ENCODE assay signal across 8 cellular contexts in the genomic region with DNA sequence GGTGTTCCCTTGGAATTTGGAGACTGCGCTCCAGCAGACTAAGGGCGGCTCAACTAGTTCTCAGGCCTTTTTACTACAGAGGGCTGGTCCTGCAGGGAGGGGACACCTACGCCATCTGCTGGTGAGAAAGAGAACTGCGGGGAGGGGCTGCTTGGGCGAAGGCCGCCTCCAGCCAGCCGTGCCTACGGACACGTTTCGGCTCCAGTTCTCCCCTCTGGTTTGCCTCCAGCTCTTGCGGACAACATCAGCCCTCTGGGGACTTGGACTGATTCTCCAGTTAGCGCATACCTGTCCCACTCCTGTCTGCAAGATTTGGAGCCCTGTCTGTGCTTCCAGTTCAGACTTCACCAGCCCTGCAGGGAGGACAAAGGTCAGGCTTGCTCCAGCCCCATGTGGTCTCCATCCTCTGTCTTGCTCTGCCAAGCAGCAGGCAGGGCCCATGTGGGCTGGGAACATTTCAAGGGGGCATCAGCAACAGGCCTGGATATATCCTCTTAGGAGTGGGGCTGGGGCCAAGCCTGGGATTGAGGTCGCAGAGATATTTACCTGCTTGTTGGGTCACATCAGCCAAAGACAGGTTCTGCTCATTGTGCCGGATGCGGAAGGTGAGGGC. TPM values are rescaled to one million over a fixed set of nuclear protein-coding genes. Genes with fewer than 3 reads are reported as not detected.
DNase-seq lines count a peak whose midpoint lies in the region; ATAC-seq and TF ChIP-seq lines count a peak whose summit lies in the region.

No MANE protein-coding gene starts in this region.

- H3K9me3 Mint-ChIP-seq in CD8-positive, alpha-beta memory T cell: no peaks in the 10 kb centered on the region
- no peaks in the 10 kb centered on the region for H3K9me3 Mint-ChIP-seq in activated T-helper 17 cell treated with anti-CD3 and anti-CD28 coated beads, Interleukin-2, amount 50 U/mL, for 72 hours

- CTCF ChIA-PET in CD8-positive, alpha-beta memory T cell (lab: Charles Lee): interaction anchor here (0.6 to 5.6 kb wide), 18 partner anchors 10 to 254 kb away, joined by 3 to 132 read pairs (median 4); a partner anchor contains a TSS

- H3K27ac Mint-ChIP-seq in CD8-positive, alpha-beta memory T cell: peak overlapping the region in 3 of 8 donors; percentile 17 to 43 (median 33)
- peak overlapping the region; percentile 90 for H3K27ac Mint-ChIP-seq in activated T-helper 17 cell treated with anti-CD3 and anti-CD28 coated beads, Interleukin-2, amount 50 U/mL, for 72 hours

- POLR2A ChIA-PET in CD8-positive, alpha-beta memory T cell (lab: Charles Lee): no interaction called here

- H3K36me3 ChIP-seq in CD8-positive, alpha-beta memory T cell (ENCODE audit: insufficient read depth, low read length): no peaks in the 10 kb centered on the region
- H3K36me3 ChIP-seq in testis (ENCODE audit: low read depth, missing control alignments): no peaks in the 10 kb centered on the region

- 0 out of 2 replicates have a peak, but pooled peaks have one; percentile 27 for TF ChIP-seq POLR2A in Raji (IDR thresholded peaks at IDR 0.05; ENCODE audit: insufficient read depth, low read depth, low read length)
- TF ChIP-seq POLR2A in testis (IDR thresholded peaks at IDR 0.05): no peak

- H3K9me3 ChIP-seq in CD8-positive, alpha-beta memory T cell (ENCODE audit: low read length): no peaks in the 10 kb centered on the region
- H3K9me3 ChIP-seq in testis: no peaks in the 10 kb centered on the region

- no peak overlapping the region for H3K27ac ChIP-seq in CD8-positive, alpha-beta memory T cell (ENCODE audit: low read depth, low read length)
- no peak overlapping the region for H3K27ac ChIP-seq in testis

- peaks cover 4% of the 10 kb centered on the region for H3K27me3 ChIP-seq in CD8-positive, alpha-beta memory T cell (ENCODE audit: insufficient read depth, low read length, poor library complexity, severe bottlenecking)
- H3K27me3 ChIP-seq in testis: no peaks in the 10 kb centered on the region

- no peaks in the 10 kb centered on the region for H3K36me3 Mint-ChIP-seq in CD8-positive, alpha-beta memory T cell
- H3K36me3 Mint-ChIP-seq in activated T-helper 17 cell treated with anti-CD3 and anti-CD28 coated beads, Interleukin-2, amount 50 U/mL, for 72 hours (ENCODE audit: low read depth): no peaks in the 10 kb centered on the region

- 15 to 25% methylated on average over 10 to 15 of the region's 15 CpGs for WGBS in testis, 2 donors

- H3K4me3 Mint-ChIP-seq in CD8-positive, alpha-beta memory T cell: no peak overlapping the region
- peak overlapping the region; percentile 86 for H3K4me3 Mint-ChIP-seq in activated T-helper 17 cell treated with anti-CD3 and anti-CD28 coated beads, Interleukin-2, amount 50 U/mL, for 72 hours

- H3K4me1 ChIP-seq in CD8-positive, alpha-beta memory T cell (ENCODE audit: insufficient read depth, low read length): peaks cover 22% of the 10 kb centered on the region
- peaks cover 6% of the 10 kb centered on the region for H3K4me1 ChIP-seq in testis

- no peak overlapping the region for H3K4me3 ChIP-seq in CD8-positive, alpha-beta memory T cell (ENCODE audit: low read length)
- H3K4me3 ChIP-seq in foreskin fibroblast (ENCODE audit: low read depth in 1 of 2, low read length in 2 of 2) (no peak overlapping the region), testis (no peak overlapping the region)

- peaks cover 25 to 35% of the 10 kb centered on the region in 2 donors for H3K27me3 Mint-ChIP-seq in CD8-positive, alpha-beta memory T cell
- peaks cover 21% of the 10 kb centered on the region for H3K27me3 Mint-ChIP-seq in activated T-helper 17 cell treated with anti-CD3 and anti-CD28 coated beads, Interleukin-2, amount 50 U/mL, for 72 hours

- DNase-seq in CD8-positive, alpha-beta memory T cell: peak; percentile 78 to 90 (median 82)
- DNase-seq in foreskin fibroblast (peak; percentile 65 to 89), nucleus accumbens (lab: John Stamatoyannopoulos, UW) (peak in 53 of 56 donors; percentile 36 to 92 (median 74)), testis (peak; percentile 94)

- peak; percentile 46 for ATAC-seq in GM21390 (IDR thresholded peaks at IDR 0.05; ENCODE audit: unreplicated experiment)
- peak; percentile 74 for ATAC-seq in activated T-helper 17 cell treated with anti-CD3 and anti-CD28 coated beads, Interleukin-2, amount 50 U/mL, for 72 hours (replicated peaks)

- H3K4me1 Mint-ChIP-seq in CD8-positive, alpha-beta memory T cell: peaks cover 10 to 21% (median 16%) of the 10 kb centered on the region in 3 donors
- H3K4me1 Mint-ChIP-seq in activated T-helper 17 cell treated with anti-CD3 and anti-CD28 coated beads, Interleukin-2, amount 50 U/mL, for 72 hours: no peaks in the 10 kb centered on the region

- intact Hi-C loops in testis (cut with DNase I; ENCODE audit: low total_unique reads): no loop called here

- TF ChIP-seq CTCF in LNCAP (IDR thresholded peaks at IDR 0.05): peak; percentile 93
- TF ChIP-seq CTCF in foreskin fibroblast (IDR thresholded peaks at IDR 0.05; ENCODE audit: low read depth, low read length): peak; percentile 98
- TF ChIP-seq CTCF in testis (IDR thresholded peaks at IDR 0.05): peak; percentile 97 to 100 (median 98)

RNA-seq across cellular contexts. Expression of a gene that starts 10.3 kb away (rescaled TPM):
- total RNA-seq in CD8-positive, alpha-beta memory T cell: under 1 TPM in 1 of 2 experiments, not detected in 1; 0.11 TPM
- not detected for polyA plus RNA-seq in CD8-positive, alpha-beta memory T cell
- total RNA-seq in activated T-helper 17 cell treated with anti-CD3 and anti-CD28 coated beads, Interleukin-2, amount 50 U/mL, for 72 hours: 1 to 10 TPM in 1 of 2 donors, under 1 TPM in 1; 0.67 to 6.3 TPM
- 1 to 10 TPM; 3.5 to 6.0 TPM for total RNA-seq in testis
- 1.7 TPM for polyA plus RNA-seq in testis (ENCODE audit: insufficient read depth, low read depth, low replicate concordance)

RNA-seq across cellular contexts. Expression of a gene that starts 19.7 kb away (rescaled TPM):
- 10 to 100 TPM; 48.5 to 56.4 TPM for total RNA-seq in CD8-positive, alpha-beta memory T cell
- 5.9 TPM for polyA plus RNA-seq in CD8-positive, alpha-beta memory T cell
- total RNA-seq in activated T-helper 17 cell treated with anti-CD3 and anti-CD28 coated beads, Interleukin-2, amount 50 U/mL, for 72 hours: 100 to 1,000 TPM in 1 of 2 donors, 10 to 100 TPM in 1; 55.7 to 153 TPM
- total RNA-seq in testis: 100 to 1,000 TPM; 139 to 149 TPM
- 152 TPM for polyA plus RNA-seq in testis (ENCODE audit: insufficient read depth, low read depth, low replicate concordance)

RNA-seq across cellular contexts. Expression of a gene that starts 33.7 kb away (rescaled TPM):
- total RNA-seq in CD8-positive, alpha-beta memory T cell: not detected
- not detected for polyA plus RNA-seq in CD8-positive, alpha-beta memory T cell
- not detected for total RNA-seq in activated T-helper 17 cell treated with anti-CD3 and anti-CD28 coated beads, Interleukin-2, amount 50 U/mL, for 72 hours
- total RNA-seq in testis: under 1 TPM in 1 of 2 donors, not detected in 1; 0.71 TPM
- 1.4 TPM for polyA plus RNA-seq in testis (ENCODE audit: insufficient read depth, low read depth, low replicate concordance)

RNA-seq across cellular contexts. Expression of a gene that starts 45.1 kb away (rescaled TPM):
- 100 to 1,000 TPM; 175 to 178 TPM for total RNA-seq in CD8-positive, alpha-beta memory T cell
- polyA plus RNA-seq in CD8-positive, alpha-beta memory T cell: 234 TPM
- total RNA-seq in activated T-helper 17 cell treated with anti-CD3 and anti-CD28 coated beads, Interleukin-2, amount 50 U/mL, for 72 hours: 100 to 1,000 TPM; 347 to 530 TPM
- 10 to 100 TPM; 27.0 to 47.6 TPM for total RNA-seq in testis
- polyA plus RNA-seq in testis (ENCODE audit: insufficient read depth, low read depth, low replicate concordance): 90.0 TPM

RNA-seq across cellular contexts. Expression of a gene that starts 45.8 kb away (rescaled TPM):
- not detected for total RNA-seq in CD8-positive, alpha-beta memory T cell
- not detected for polyA plus RNA-seq in CD8-positive, alpha-beta memory T cell
- total RNA-seq in activated T-helper 17 cell treated with anti-CD3 and anti-CD28 coated beads, Interleukin-2, amount 50 U/mL, for 72 hours: not detected
- under 1 TPM in 1 of 2 donors, not detected in 1; 0.25 TPM for total RNA-seq in testis
- 1.6 TPM for polyA plus RNA-seq in testis (ENCODE audit: insufficient read depth, low read depth, low replicate concordance)
